ENCODE assay signal across 10 cellular contexts in genomic region chr5:135456238-135457099, GRCh38. TPM values are rescaled to one million over a fixed set of nuclear protein-coding genes. Genes with fewer than 3 reads are reported as not detected.
DNase-seq lines count a peak whose midpoint lies in the region; ATAC-seq and TF ChIP-seq lines count a peak whose summit lies in the region.
"Had no signal": no experiment of that assay in that cellular context is flagged by ENCODE, and none has a peak within 500 bp of the region (broad histone marks: within the 10 kb centered on the region; RNA-seq: fewer than 3 reads in every experiment).

No MANE protein-coding gene starts in this region.

- peaks cover 14% of the 10 kb centered on the region for H3K27me3 Mint-ChIP-seq in activated CD4-positive, alpha-beta memory T cell treated with anti-CD3 and anti-CD28 coated beads for 36 hours
- peaks cover 30% of the 10 kb centered on the region for H3K27me3 Mint-ChIP-seq in activated CD4-positive, alpha-beta memory T cell treated with anti-CD3 and anti-CD28 coated beads, Interleukin-2, amount 10 ng/mL, durations not matched to agents 7 days and 5 days

- no peak overlapping the region for H3K4me3 Mint-ChIP-seq in activated CD4-positive, alpha-beta memory T cell treated with anti-CD3 and anti-CD28 coated beads for 36 hours
- H3K4me3 Mint-ChIP-seq in activated CD4-positive, alpha-beta memory T cell treated with anti-CD3 and anti-CD28 coated beads, Interleukin-2, amount 10 ng/mL, durations not matched to agents 7 days and 5 days: no peak overlapping the region
- H3K4me3 Mint-ChIP-seq: T-cell had no signal

- H3K27me3 ChIP-seq in adrenal gland (no peaks in the 10 kb centered on the region), mesenchymal stem cell (ENCODE audit: control insufficient read depth in 1 of 2, insufficient read depth in 1 of 2, low read length in 2 of 2) (peaks cover 12 to 67% of the 10 kb centered on the region in 2 experiments), esophagus squamous epithelium (peaks cover 0 to 34% (median 1%) of the 10 kb centered on the region in 4 donors)
- H3K27me3 ChIP-seq: BLaER1 had no signal

- H2BK120ac ChIP-seq in mesenchymal stem cell (ENCODE audit: low read depth, low read length): no peak overlapping the region

- no peak overlapping the region for H4K8ac ChIP-seq in mesenchymal stem cell (ENCODE audit: low read length)

- H3K23ac ChIP-seq in mesenchymal stem cell (ENCODE audit: low read length in 2 of 2): no peak overlapping the region

- no peak overlapping the region for H2BK15ac ChIP-seq in mesenchymal stem cell (ENCODE audit: low read depth, poor library complexity, severe bottlenecking)

- no peak overlapping the region for H2AK5ac ChIP-seq in mesenchymal stem cell (ENCODE audit: low read length, severe bottlenecking)

- H3K9me3 ChIP-seq in adrenal gland (replicated peaks in 1 of 3) (no peaks in the 10 kb centered on the region), mesenchymal stem cell (ENCODE audit: control insufficient read depth, low read length) (no peaks in the 10 kb centered on the region), esophagus squamous epithelium (no peaks in the 10 kb centered on the region)
- H3K9me3 ChIP-seq: BLaER1 had no signal

- H3K9ac ChIP-seq in mesenchymal stem cell (ENCODE audit: low read length): peak overlapping the region; percentile 59
- H3K9ac ChIP-seq: BLaER1 had no signal

- H3K4me1 Mint-ChIP-seq in activated CD4-positive, alpha-beta memory T cell treated with anti-CD3 and anti-CD28 coated beads for 36 hours (ENCODE audit: low read depth): no peaks in the 10 kb centered on the region
- no peaks in the 10 kb centered on the region for H3K4me1 Mint-ChIP-seq in activated CD4-positive, alpha-beta memory T cell treated with anti-CD3 and anti-CD28 coated beads, Interleukin-2, amount 10 ng/mL, durations not matched to agents 7 days and 5 days
- H3K4me1 Mint-ChIP-seq: T-cell had no signal

- H3K4me3 ChIP-seq in adrenal gland: peak overlapping the region in 1 of 4 donors; percentile 18
- peak overlapping the region in 1 of 2 experiments; percentile 54 for H3K4me3 ChIP-seq in mesenchymal stem cell (ENCODE audit: insufficient read depth in 1 of 2, low read depth in 1 of 2, low read length in 2 of 2)
- no peak overlapping the region for H3K4me3 ChIP-seq in esophagus squamous epithelium
- H3K4me3 ChIP-seq: BLaER1 had no signal

- H2BK12ac ChIP-seq in mesenchymal stem cell (ENCODE audit: low read length in 2 of 2): no peak overlapping the region

- no peak overlapping the region for H2BK5ac ChIP-seq in mesenchymal stem cell (ENCODE audit: low read depth, low read length, poor library complexity, severe bottlenecking)

- POLR2A ChIA-PET in activated CD4-positive, alpha-beta memory T cell treated with anti-CD3 and anti-CD28 coated beads for 36 hours (lab: Charles Lee): interaction anchor here (1.1 kb wide), 1 partner anchor 110 kb away, joined by 3 read pairs; no protein-coding TSS in a partner anchor
- POLR2A ChIA-PET in activated CD4-positive, alpha-beta memory T cell treated with anti-CD3 and anti-CD28 coated beads, Interleukin-2, amount 10 ng/mL, durations not matched to agents 7 days and 5 days (lab: Charles Lee): no interaction called here

- H3K79me1 ChIP-seq in mesenchymal stem cell (replicated peaks; ENCODE audit: low read length, poor library complexity, severe bottlenecking): no peaks in the 10 kb centered on the region

- H3K36me3 ChIP-seq in adrenal gland (replicated peaks in 1 of 2): no peaks in the 10 kb centered on the region
- no peaks in the 10 kb centered on the region for H3K36me3 ChIP-seq in mesenchymal stem cell (ENCODE audit: control insufficient read depth in 1 of 2, insufficient read depth in 2 of 2, low read depth in 1 of 2, low read length in 2 of 2)
- no peaks in the 10 kb centered on the region for H3K36me3 ChIP-seq in esophagus squamous epithelium
- H3K36me3 ChIP-seq: BLaER1 had no signal

- TF ChIP-seq CTCF in adrenal gland (IDR thresholded peaks at IDR 0.05): no peak
- no peak for TF ChIP-seq CTCF in esophagus squamous epithelium (IDR thresholded peaks at IDR 0.05)

- no peak overlapping the region for H3K4ac ChIP-seq in mesenchymal stem cell (ENCODE audit: low read depth in 1 of 2, low read length in 2 of 2)

- H3K4me1 ChIP-seq in adrenal gland (replicated peaks in 1 of 2) (peaks cover 8 to 12% of the 10 kb centered on the region in 2 donors), mesenchymal stem cell (ENCODE audit: control insufficient read depth, insufficient read depth, low read depth, low read length) (no peaks in the 10 kb centered on the region), esophagus squamous epithelium (peaks cover 0 to 13% (median 6%) of the 10 kb centered on the region in 3 donors)

- H3K14ac ChIP-seq in mesenchymal stem cell (ENCODE audit: low read length in 2 of 2): no peak overlapping the region

- TF ChIP-seq POLR2A in adrenal gland (IDR thresholded peaks at IDR 0.05) (peak in 1 of 2 donors; percentile 45), esophagus squamous epithelium (IDR thresholded peaks at IDR 0.05) (no peak)

- WGBS in adrenal gland, 4 donors: 52 to 56% (median 54%) methylated on average over 11 to 12 of the region's 12 CpGs
- 71% methylated on average over 11 of the region's 12 CpGs for WGBS in mesenchymal stem cell
- 61 to 69% methylated on average over 8 of the region's 12 CpGs for WGBS in esophagus squamous epithelium, 2 donors

- H3K27ac ChIP-seq in adrenal gland: peak overlapping the region in 3 of 5 donors; percentile 10 to 85 (median 66)
- H3K27ac ChIP-seq in mesenchymal stem cell (ENCODE audit: low read length, poor library complexity, severe bottlenecking): no peak overlapping the region
- H3K27ac ChIP-seq in esophagus squamous epithelium: no peak overlapping the region
- H3K27ac ChIP-seq: BLaER1 had no signal

- no peak overlapping the region for H3K18ac ChIP-seq in mesenchymal stem cell (ENCODE audit: low read depth in 1 of 2, low read length in 2 of 2)

- no peak overlapping the region for H2AFZ ChIP-seq in mesenchymal stem cell (ENCODE audit: low read depth, low read length)

- no peak overlapping the region for H4K91ac ChIP-seq in mesenchymal stem cell (ENCODE audit: low read length)

- ATAC-seq in HG03280 (IDR thresholded peaks at IDR 0.05; ENCODE audit: unreplicated experiment): peak; percentile 56

- no peaks in the 10 kb centered on the region for H3K9me3 Mint-ChIP-seq in activated CD4-positive, alpha-beta memory T cell treated with anti-CD3 and anti-CD28 coated beads for 36 hours
- H3K9me3 Mint-ChIP-seq in activated CD4-positive, alpha-beta memory T cell treated with anti-CD3 and anti-CD28 coated beads, Interleukin-2, amount 10 ng/mL, durations not matched to agents 7 days and 5 days: no peaks in the 10 kb centered on the region
- H3K9me3 Mint-ChIP-seq: T-cell had no signal

- H3K27ac Mint-ChIP-seq in activated CD4-positive, alpha-beta memory T cell treated with anti-CD3 and anti-CD28 coated beads for 36 hours: no peak overlapping the region
- no peak overlapping the region for H3K27ac Mint-ChIP-seq in activated CD4-positive, alpha-beta memory T cell treated with anti-CD3 and anti-CD28 coated beads, Interleukin-2, amount 10 ng/mL, durations not matched to agents 7 days and 5 days
- H3K27ac Mint-ChIP-seq: T-cell had no signal

- no peaks in the 10 kb centered on the region for H3K36me3 Mint-ChIP-seq in activated CD4-positive, alpha-beta memory T cell treated with anti-CD3 and anti-CD28 coated beads for 36 hours
- H3K36me3 Mint-ChIP-seq in activated CD4-positive, alpha-beta memory T cell treated with anti-CD3 and anti-CD28 coated beads, Interleukin-2, amount 10 ng/mL, durations not matched to agents 7 days and 5 days (ENCODE audit: low read depth): no peaks in the 10 kb centered on the region
- H3K36me3 Mint-ChIP-seq: T-cell had no signal

- DNase-seq in activated CD4-positive, alpha-beta memory T cell treated with anti-CD3 and anti-CD28 coated beads for 36 hours: peak; percentile 30
- DNase-seq in activated CD4-positive, alpha-beta memory T cell treated with anti-CD3 and anti-CD28 coated beads, Interleukin-2, amount 10 ng/mL, durations not matched to agents 7 days and 5 days: no peak
- DNase-seq in adrenal gland (peak; percentile 61 to 97 (median 93)), mesenchymal stem cell (peak; percentile 59), NCI-H146 treated with DMSO at 0.1 percent for 48 hours (lab: John Stamatoyannopoulos, UW; ENCODE audit: unreplicated experiment) (no peak), occipital lobe (lab: John Stamatoyannopoulos, UW) (no peak), esophagus squamous epithelium (lab: John Stamatoyannopoulos, UW) (no peak)

- H3K4me2 ChIP-seq in mesenchymal stem cell (ENCODE audit: low read length, poor library complexity, severe bottlenecking): no peak overlapping the region
- H3K4me2 ChIP-seq: BLaER1 had no signal

- CTCF ChIA-PET in activated CD4-positive, alpha-beta memory T cell treated with anti-CD3 and anti-CD28 coated beads for 36 hours (lab: Charles Lee): interaction anchor here (1.0 to 14.2 kb wide), 15 partner anchors 7 to 374 kb away, joined by 3 to 434 read pairs (median 5); partner anchors contain the start of gene DCANP1
- CTCF ChIA-PET in activated CD4-positive, alpha-beta memory T cell treated with anti-CD3 and anti-CD28 coated beads, Interleukin-2, amount 10 ng/mL, durations not matched to agents 7 days and 5 days (lab: Charles Lee): interaction anchor here (0.7 to 6.0 kb wide), 14 partner anchors 8 to 113 kb away, joined by 3 to 79 read pairs (median 5); partner anchors contain the start of gene DCANP1

- intact Hi-C loops in activated CD4-positive, alpha-beta memory T cell treated with anti-CD3 and anti-CD28 coated beads for 36 hours (cut with micrococcal nuclease): no loop called here
- intact Hi-C loops in adrenal gland (cut with DNase I) (no loop called here), esophagus squamous epithelium (cut with DNase I) (no loop called here)

RNA-seq across cellular contexts. Expression of gene TIFAB, which starts 4.3 kb away (rescaled TPM):
- total RNA-seq in activated CD4-positive, alpha-beta memory T cell treated with anti-CD3 and anti-CD28 coated beads for 36 hours: not detected
- total RNA-seq in activated CD4-positive, alpha-beta memory T cell treated with anti-CD3 and anti-CD28 coated beads, Interleukin-2, amount 10 ng/mL, durations not matched to agents 7 days and 5 days: not detected
- total RNA-seq in adrenal gland: not detected
- polyA plus RNA-seq in adrenal gland: under 1 TPM in 1 of 3 donors, not detected in 2; 0.08 TPM
- not detected for polyA plus RNA-seq in mesenchymal stem cell (2013, experiment 1 of 2)
- not detected for polyA plus RNA-seq in mesenchymal stem cell (2013, experiment 2 of 2)
- total RNA-seq in occipital lobe: not detected
- under 1 TPM in 3 of 4 donors, not detected in 1; under 0.01 to 0.18 (median 0.08) TPM for total RNA-seq in esophagus squamous epithelium

RNA-seq across cellular contexts. Expression of gene DCANP1, which starts 9.3 kb away (rescaled TPM):
- not detected for total RNA-seq in activated CD4-positive, alpha-beta memory T cell treated with anti-CD3 and anti-CD28 coated beads for 36 hours
- total RNA-seq in activated CD4-positive, alpha-beta memory T cell treated with anti-CD3 and anti-CD28 coated beads, Interleukin-2, amount 10 ng/mL, durations not matched to agents 7 days and 5 days: not detected
- not detected for total RNA-seq in adrenal gland
- under 1 TPM in 1 of 3 donors, not detected in 2; 0.08 TPM for polyA plus RNA-seq in adrenal gland
- polyA plus RNA-seq in mesenchymal stem cell (2013, experiment 1 of 2): not detected
- not detected for polyA plus RNA-seq in mesenchymal stem cell (2013, experiment 2 of 2)
- not detected for total RNA-seq in occipital lobe
- total RNA-seq in esophagus squamous epithelium: under 1 TPM in 2 of 4 donors, not detected in 2; 0.44 to 0.57 TPM
- total RNA-seq: T-cell had no signal

RNA-seq across cellular contexts. Expression of gene MACROH2A1, which starts 57.4 kb away (rescaled TPM):
- total RNA-seq in activated CD4-positive, alpha-beta memory T cell treated with anti-CD3 and anti-CD28 coated beads for 36 hours: 100 to 1,000 TPM; 159 to 161 TPM
- 100 to 1,000 TPM; 248 to 263 TPM for total RNA-seq in activated CD4-positive, alpha-beta memory T cell treated with anti-CD3 and anti-CD28 coated beads, Interleukin-2, amount 10 ng/mL, durations not matched to agents 7 days and 5 days
- 100 to 1,000 TPM in 7 of 8 donors, 10 to 100 TPM in 1; 92.4 to 241 (median 144) TPM for total RNA-seq in adrenal gland
- 100 to 1,000 TPM in 2 of 3 donors, 10 to 100 TPM in 1; 77.2 to 177 (median 101) TPM for polyA plus RNA-seq in adrenal gland
- 114 TPM for polyA plus RNA-seq in mesenchymal stem cell (2013, experiment 1 of 2)
- polyA plus RNA-seq in mesenchymal stem cell (2013, experiment 2 of 2): 113 TPM
- total RNA-seq in occipital lobe: 101 TPM
- total RNA-seq in esophagus squamous epithelium: 100 to 1,000 TPM; 278 to 355 (median 319) TPM

Comparison
In these comparisons a context has a peak if more than half of its experiments do, and no peak if none do; other contexts are left out.
1. DNase-seq: peak in activated CD4-positive, alpha-beta memory T cell treated with anti-CD3 and anti-CD28 coated beads for 36 hours (single experiment), adrenal gland (7 of 7) and mesenchymal stem cell (single experiment); none in activated CD4-positive, alpha-beta memory T cell treated with anti-CD3 and anti-CD28 coated beads, Interleukin-2, amount 10 ng/mL, durations not matched to agents 7 days and 5 days (single experiment), NCI-H146 treated with DMSO at 0.1 percent for 48 hours (single experiment), occipital lobe (single experiment) and esophagus squamous epithelium (single experiment).
2. H3K27ac ChIP-seq: peak in adrenal gland (3 of 5); none in mesenchymal stem cell (single experiment) and esophagus squamous epithelium (0 of 4).